ENCODE assay signal across 8 cellular contexts in the genomic region with DNA sequence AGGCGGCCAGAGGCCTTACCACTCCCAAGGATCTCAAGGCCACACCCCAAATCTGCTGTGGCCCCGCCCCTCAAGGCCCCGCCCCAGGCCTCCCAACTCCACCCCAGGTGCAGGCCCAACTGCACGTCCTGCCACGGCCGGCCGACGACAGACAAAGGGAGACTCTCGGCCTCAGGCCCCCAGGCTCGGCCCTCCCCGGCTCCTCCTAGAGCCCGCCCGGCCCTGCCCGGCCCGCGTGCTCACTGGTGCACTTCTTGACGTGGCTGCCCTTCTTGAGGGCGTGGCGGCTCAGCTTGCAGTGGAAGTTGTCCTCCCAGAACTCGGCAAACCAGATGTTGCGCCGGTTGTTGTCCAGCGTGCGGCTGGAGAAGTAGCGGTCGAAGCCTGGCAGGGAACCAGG.
DNase-seq lines count a peak whose midpoint lies in the region; ATAC-seq, FAIRE-seq and TF ChIP-seq lines count a peak whose summit lies in the region.

No MANE protein-coding gene starts in this region.

- H3K36me3 ChIP-seq in GM12878 (ENCODE audit: control insufficient read depth in 2 of 2, insufficient read depth in 2 of 2, low read length in 1 of 2), result no peaks in the 10 kb centered on the region
- no peaks in the 10 kb centered on the region for H3K36me3 ChIP-seq in A673 (ENCODE audit: insufficient read depth, low read length, poor library complexity, severe bottlenecking)

- no peak overlapping the region for H3K4me3 ChIP-seq in GM12878
- no peak overlapping the region for H3K4me3 ChIP-seq in A673 (ENCODE audit: low read depth, low read length, poor library complexity, severe bottlenecking)

- no peaks in the 10 kb centered on the region for H3K79me2 ChIP-seq in GM12878 (ENCODE audit: control insufficient read depth, insufficient read depth, low read length)

- DNase-seq in stimulated activated CD4-positive, alpha-beta T cell treated with anti-CD3 and anti-CD28 coated beads, Interleukin-4, amount 100 ng/mL, for 48 hours (ENCODE audit: low read depth in 2 of 2), result peak; percentile 12 to 20
- DNase-seq in stimulated activated CD4-positive, alpha-beta T cell treated with anti-CD3 and anti-CD28 coated beads, Interleukin-4, amount 100 ng/mL, for 24 hours, result no peak
- DNase-seq in GM12878 (ENCODE audit: low read depth, low spot score) (no peak), left colon (peak; percentile 70 to 74), A673 (ENCODE audit: low spot score) (no peak), erythroblast (lab: John Stamatoyannopoulos, UW) (no peak), NCI-H146 (lab: John Stamatoyannopoulos, UW) (no peak), NCI-H2171 treated with DMSO at 0.1 percent for 48 hours (lab: John Stamatoyannopoulos, UW) (no peak)

- 64% methylated on average over 20 of the region's 26 CpGs for WGBS in GM12878 (ENCODE audit: insufficient coverage, insufficient replicate concordance, low lambda C conversion rate, missing lambda C conversion rate)

- peaks cover 0 to 3% of the 10 kb centered on the region in 2 experiments; a peak in 3 of 4 replicates for H3K27me3 ChIP-seq in GM12878 (replicated peaks in 1 of 2; ENCODE audit: control insufficient read depth in 2 of 2, insufficient read depth in 2 of 2, low read length in 1 of 2)
- no peaks in the 10 kb centered on the region for H3K27me3 ChIP-seq in A673 (replicated peaks; ENCODE audit: insufficient read depth, low read depth, low read length, poor library complexity)

- no peaks in the 10 kb centered on the region for H4K20me1 ChIP-seq in GM12878 (ENCODE audit: control insufficient read depth, insufficient read depth)

- H3K27ac ChIP-seq in GM12878 (ENCODE audit: control insufficient read depth, insufficient read depth) (no peak overlapping the region), A673 (ENCODE audit: low read depth, low read length, poor library complexity, severe bottlenecking) (no peak overlapping the region)

- no peak overlapping the region for H3K9ac ChIP-seq in GM12878 (ENCODE audit: control insufficient read depth, insufficient read depth, low read length)

- ATAC-seq in GM12878, result peak; percentile 88
- ATAC-seq in left colon, result peak; percentile 76

- TF ChIP-seq CTCF in GM12878 (IDR thresholded peaks at IDR 0.05 in 2 of 3, conservative IDR thresholded peaks at IDR 0.05 in 1 of 3; ENCODE audit: control insufficient read depth in 2 of 3, extremely low read depth in 1 of 3, insufficient read depth in 1 of 3, low read depth in 3 of 3, low read length in 3 of 3), result no peak
- no peak for TF ChIP-seq CTCF in A673 (conservative IDR thresholded peaks at IDR 0.05; ENCODE audit: low read depth, low read length)

- no peak overlapping the region for H3K4me2 ChIP-seq in GM12878 (ENCODE audit: control insufficient read depth, insufficient read depth)

- BruUV-seq in GM12878 (replicated peaks; lab: Mats Ljungman, UMichigan) (no TSS peak), A673 (replicated peaks; lab: Mats Ljungman, UMichigan) (no TSS peak)

- POLR2A ChIA-PET in GM12878 (lab: Charles Lee) (no interaction called here), A673 (lab: Charles Lee; ENCODE audit: low non-redundant PET) (no interaction called here)

- intact Hi-C loops in GM12878 (cut with micrococcal nuclease; ENCODE audit: unreplicated experiment), result no loop called here
- intact Hi-C loops in left colon (cut with DNase I, micrococcal nuclease), result loop anchor here in 1 of 2 donors (10.0 kb wide), 1 partner anchor 98 kb away; no protein-coding TSS in a partner anchor
- intact Hi-C loops in A673 (cut with micrococcal nuclease; ENCODE audit: unreplicated experiment), result loop anchor here (10.0 kb wide), 1 partner anchor 312 kb away; the partner anchor contains the start of gene IP6K3

- TF ChIP-seq POLR2A in GM12878 (IDR thresholded peaks at IDR 0.05; ENCODE audit: low read depth, low read length) (no peak), erythroblast (IDR thresholded peaks at IDR 0.05; ENCODE audit: low read length) (no peak)

- in situ Hi-C loops in GM12878 (cut with MboI), result loop anchor here (10.0 kb wide), 1 partner anchor 98 kb away; no protein-coding TSS in a partner anchor

- TF ChIP-seq EP300 in GM12878 (IDR thresholded peaks at IDR 0.05; ENCODE audit: borderline replicate concordance in 1 of 2, control insufficient read depth in 1 of 2, low read depth in 2 of 2, low read length in 2 of 2), result no peak

- no peak for TF ChIP-seq RAD21 in GM12878 (IDR thresholded peaks at IDR 0.05; ENCODE audit: insufficient read depth, low read depth, low read length)

- H3K4me1 ChIP-seq in GM12878 (ENCODE audit: control insufficient read depth, insufficient read depth, low read length) (no peaks in the 10 kb centered on the region), A673 (ENCODE audit: insufficient read depth, low read length, poor library complexity, severe bottlenecking) (no peaks in the 10 kb centered on the region)

- no peak for FAIRE-seq in GM12878 (lab: Jason Lieb, UNC)

- H3K9me3 ChIP-seq in GM12878 (replicated peaks; ENCODE audit: control insufficient read depth, insufficient read depth, low read length), result no peaks in the 10 kb centered on the region
- no peaks in the 10 kb centered on the region for H3K9me3 ChIP-seq in A673 (ENCODE audit: low read depth, low read length, poor library complexity, severe bottlenecking)

- SMC1A ChIA-PET in GM12878 (lab: Charles Lee; ENCODE audit: uncharacterized antibody, unreplicated experiment), result no interaction called here

- RAD21 ChIA-PET in GM12878 (lab: Charles Lee; ENCODE audit: unreplicated experiment), result no interaction called here

- CTCF ChIA-PET in GM12878 (lab: Yijun Ruan, JAX), result interaction anchor here (1.1 kb wide), 1 partner anchor 99 kb away, joined by 3 read pairs; no protein-coding TSS in a partner anchor
- CTCF ChIA-PET in A673 (lab: Charles Lee), result no interaction called here

- H2AFZ ChIP-seq in GM12878 (ENCODE audit: control insufficient read depth, low read depth, low read length), result no peak overlapping the region

TF ChIP-seq in GM12878, 131 proteins besides CTCF, POLR2A, EP300 and RAD21 (continues in another document):
- no peak for TF ChIP-seq MTA3 (IDR thresholded peaks at IDR 0.05; ENCODE audit: borderline replicate concordance, low read length)
- no peak for TF ChIP-seq PAX5 (IDR thresholded peaks at IDR 0.05; ENCODE audit: borderline replicate concordance, low read depth, low read length)
- no peak for TF ChIP-seq CREM (IDR thresholded peaks at IDR 0.05; ENCODE audit: low read depth)
- no peak for TF ChIP-seq BMI1 (IDR thresholded peaks at IDR 0.05; ENCODE audit: borderline replicate concordance)
- TF ChIP-seq PAX8 (IDR thresholded peaks at IDR 0.05), result no peak
- no peak for TF ChIP-seq YBX1 (IDR thresholded peaks at IDR 0.05)
- no peak for TF ChIP-seq MXI1 (IDR thresholded peaks at IDR 0.05; ENCODE audit: low read depth, low read length)
- TF ChIP-seq WRNIP1 (IDR thresholded peaks at IDR 0.05; ENCODE audit: borderline replicate concordance, low read depth, low read length), result no peak
- no peak for TF ChIP-seq EZH2 (IDR thresholded peaks at IDR 0.05; ENCODE audit: borderline replicate concordance, control insufficient read depth, low read depth, low read length)
- no peak for TF ChIP-seq STAT1 (conservative IDR thresholded peaks at IDR 0.05)
- no peak for TF ChIP-seq POU2F2 (IDR thresholded peaks at IDR 0.05; ENCODE audit: borderline replicate concordance, low read depth, low read length)
- TF ChIP-seq STAT3 (IDR thresholded peaks at IDR 0.05; ENCODE audit: low read depth, low read length), result no peak
- no peak for TF ChIP-seq ZBTB33 (IDR thresholded peaks at IDR 0.05)
- TF ChIP-seq SMARCA5 (IDR thresholded peaks at IDR 0.05), result no peak
- TF ChIP-seq GABPA (IDR thresholded peaks at IDR 0.05; ENCODE audit: low read depth), result no peak
- TF ChIP-seq MYB (IDR thresholded peaks at IDR 0.05; ENCODE audit: borderline replicate concordance, low read depth, low read length), result no peak
- no peak for TF ChIP-seq ZBTB11 (CRISPR knock-in tag; IDR thresholded peaks at IDR 0.05)
- no peak for TF ChIP-seq SRF (IDR thresholded peaks at IDR 0.05; ENCODE audit: low read depth in 2 of 2, low read length in 2 of 2)

Comparison
In these comparisons a context has a peak if more than half of its experiments do, and no peak if none do; other contexts are left out.
1. DNase-seq: peak in stimulated activated CD4-positive, alpha-beta T cell treated with anti-CD3 and anti-CD28 coated beads, Interleukin-4, amount 100 ng/mL, for 48 hours (2 of 2) and left colon (2 of 2); none in stimulated activated CD4-positive, alpha-beta T cell treated with anti-CD3 and anti-CD28 coated beads, Interleukin-4, amount 100 ng/mL, for 24 hours (single experiment), GM12878 (single experiment), A673 (single experiment), erythroblast (0 of 2), NCI-H146 (single experiment) and NCI-H2171 treated with DMSO at 0.1 percent for 48 hours (single experiment).